In the genomic region with DNA sequence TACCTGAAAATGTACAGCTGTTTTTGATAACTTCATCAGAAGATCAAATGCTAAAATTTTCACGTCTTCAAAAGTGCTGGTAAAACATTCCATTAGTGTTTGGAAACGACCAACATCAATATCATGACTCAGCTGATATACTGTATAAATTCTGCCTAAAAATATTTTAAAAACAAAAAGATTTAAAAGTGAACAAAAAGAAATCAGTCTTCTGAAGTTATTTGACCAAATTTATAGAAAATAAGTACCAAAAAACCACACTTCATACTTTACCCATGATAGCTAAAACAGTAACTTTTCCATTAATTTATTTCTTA, we compare ENCODE assay signal across 19 cellular contexts. TPM values are rescaled to one million over a fixed set of nuclear protein-coding genes. Genes with fewer than 3 reads are reported as not detected.
DNase-seq lines count a peak whose midpoint lies in the region; ATAC-seq, FAIRE-seq and TF ChIP-seq lines count a peak whose summit lies in the region.
"Had no signal": no experiment of that assay in that cellular context is flagged by ENCODE, and none has a peak within 500 bp of the region (broad histone marks: within the 10 kb centered on the region; RNA-seq: fewer than 3 reads in every experiment).

No MANE protein-coding gene starts in this region.

- CTCF ChIA-PET in IMR-90 (lab: Yijun Ruan, JAX): interaction anchor here (1.2 kb wide), 1 partner anchor 17 kb away, joined by 3 read pairs; no protein-coding TSS in a partner anchor

- peaks cover 29% of the 10 kb centered on the region for H3K4me1 Mint-ChIP-seq in activated naive CD4-positive, alpha-beta T cell treated with anti-CD3 and anti-CD28 coated beads, Interleukin-2, amount 50 U/mL, for 24 hours
- H3K4me1 Mint-ChIP-seq in activated T-helper 1 cell treated with anti-CD3 and anti-CD28 coated beads, Interleukin-12 subunit alpha, Interleukin-12 subunit beta, Interleukin-2, Interleukin-4 antibody, amounts not matched to agents 30 ng/mL and 10 ng/mL and 1 ng/mL, durations not matched to agents 14 hours and 24 hours and 36 hours (ENCODE audit: low read depth): peaks cover 73% of the 10 kb centered on the region

- in situ Hi-C loops in IMR-90 (cut with MboI; ENCODE audit: low sequenced_read_pairs): loop anchor here (25.0 kb wide), 1 partner anchor 723 kb away; no protein-coding TSS in a partner anchor
- in situ Hi-C loops in GM23248 (cut with MboI): no loop called here

- no peak overlapping the region for H2BK20ac ChIP-seq in IMR-90 (ENCODE audit: low read depth, low read length)

- H3K9me3 Mint-ChIP-seq in activated naive CD4-positive, alpha-beta T cell treated with anti-CD3 and anti-CD28 coated beads, Interleukin-2, amount 50 U/mL, for 24 hours: no peaks in the 10 kb centered on the region
- H3K9me3 Mint-ChIP-seq in activated T-helper 1 cell treated with anti-CD3 and anti-CD28 coated beads, Interleukin-12 subunit alpha, Interleukin-12 subunit beta, Interleukin-2, Interleukin-4 antibody, amounts not matched to agents 30 ng/mL and 10 ng/mL and 1 ng/mL, durations not matched to agents 14 hours and 24 hours and 36 hours: no peaks in the 10 kb centered on the region

- H3K4me3 ChIP-seq in IMR-90 (ENCODE audit: insufficient read depth, low read depth, low read length): no peak overlapping the region
- H3K4me3 ChIP-seq in GM23248: no peak overlapping the region
- H3K4me3 ChIP-seq in lower lobe of right lung: no peak overlapping the region
- H3K4me3 ChIP-seq: PC-9 had no signal

- dilution Hi-C loops in IMR-90 (cut with HindIII; ENCODE audit: low sequenced_read_pairs, unreplicated experiment): no loop called here

- H2AFZ ChIP-seq in IMR-90 (replicated peaks; ENCODE audit: low read length, poor library complexity) (no peak overlapping the region), GM23248 (no peak overlapping the region)
- H2AFZ ChIP-seq: PC-9 had no signal

- H3K4me3 Mint-ChIP-seq in activated naive CD4-positive, alpha-beta T cell treated with anti-CD3 and anti-CD28 coated beads, Interleukin-2, amount 50 U/mL, for 24 hours: no peak overlapping the region
- peak overlapping the region; percentile 41 for H3K4me3 Mint-ChIP-seq in activated T-helper 1 cell treated with anti-CD3 and anti-CD28 coated beads, Interleukin-12 subunit alpha, Interleukin-12 subunit beta, Interleukin-2, Interleukin-4 antibody, amounts not matched to agents 30 ng/mL and 10 ng/mL and 1 ng/mL, durations not matched to agents 14 hours and 24 hours and 36 hours

- no peak overlapping the region for H3K18ac ChIP-seq in IMR-90 (ENCODE audit: low read depth, low read length)

- BruUV-seq in IMR-90 (replicated peaks; lab: Mats Ljungman, UMichigan): no TSS peak

- no peak overlapping the region for H3K56ac ChIP-seq in IMR-90 (ENCODE audit: extremely low read depth, insufficient read depth, low read length)

- H3K4me1 ChIP-seq in IMR-90 (ENCODE audit: control insufficient read depth, insufficient read depth, low read length): no peaks in the 10 kb centered on the region
- H3K4me1 ChIP-seq in GM23248 (ENCODE audit: insufficient read depth): no peaks in the 10 kb centered on the region
- H3K4me1 ChIP-seq in lower lobe of right lung: no peaks in the 10 kb centered on the region
- H3K4me1 ChIP-seq: BE2C had no signal

- H3K9me2 ChIP-seq in GM23248 (ENCODE audit: insufficient read depth): no peaks in the 10 kb centered on the region

- intact Hi-C loops in IMR-90 (cut with micrococcal nuclease): no loop called here
- intact Hi-C loops in activated T-helper 1 cell treated with anti-CD3 and anti-CD28 coated beads, Interleukin-12 subunit alpha, Interleukin-12 subunit beta, Interleukin-2, Interleukin-4 antibody, amounts not matched to agents 30 ng/mL and 10 ng/mL and 1 ng/mL, durations not matched to agents 14 hours and 24 hours and 36 hours (cut with micrococcal nuclease): no loop called here
- intact Hi-C loops in lower lobe of right lung (cut with DNase I): no loop called here

- no peaks in the 10 kb centered on the region for H3K27me3 ChIP-seq in IMR-90 (ENCODE audit: control insufficient read depth, insufficient read depth, low read length)
- H3K27me3 ChIP-seq in GM23248 (replicated peaks; ENCODE audit: insufficient read depth): no peaks in the 10 kb centered on the region
- no peaks in the 10 kb centered on the region for H3K27me3 ChIP-seq in lower lobe of right lung (ENCODE audit: low read depth)
- H3K27me3 ChIP-seq: BE2C had no signal

- H3K23ac ChIP-seq in IMR-90 (ENCODE audit: low read depth, low read length): no peak overlapping the region

- H3K27ac Mint-ChIP-seq in activated naive CD4-positive, alpha-beta T cell treated with anti-CD3 and anti-CD28 coated beads, Interleukin-2, amount 50 U/mL, for 24 hours: peak overlapping the region; percentile 91
- H3K27ac Mint-ChIP-seq in activated T-helper 1 cell treated with anti-CD3 and anti-CD28 coated beads, Interleukin-12 subunit alpha, Interleukin-12 subunit beta, Interleukin-2, Interleukin-4 antibody, amounts not matched to agents 30 ng/mL and 10 ng/mL and 1 ng/mL, durations not matched to agents 14 hours and 24 hours and 36 hours: peak overlapping the region; percentile 94

- H2AK5ac ChIP-seq in IMR-90 (ENCODE audit: low read depth, low read length): no peak overlapping the region

- peaks cover 28% of the 10 kb centered on the region for H3K36me3 Mint-ChIP-seq in activated naive CD4-positive, alpha-beta T cell treated with anti-CD3 and anti-CD28 coated beads, Interleukin-2, amount 50 U/mL, for 24 hours
- peaks cover 37% of the 10 kb centered on the region for H3K36me3 Mint-ChIP-seq in activated T-helper 1 cell treated with anti-CD3 and anti-CD28 coated beads, Interleukin-12 subunit alpha, Interleukin-12 subunit beta, Interleukin-2, Interleukin-4 antibody, amounts not matched to agents 30 ng/mL and 10 ng/mL and 1 ng/mL, durations not matched to agents 14 hours and 24 hours and 36 hours (ENCODE audit: low read depth)

- no peak for TF ChIP-seq RAD21 in IMR-90 (IDR thresholded peaks at IDR 0.05; ENCODE audit: low read length)

- no peaks in the 10 kb centered on the region for H3K79me2 ChIP-seq in GM23248 (ENCODE audit: insufficient read depth)

- no peak for DNase-seq in activated naive CD4-positive, alpha-beta T cell treated with anti-CD3 and anti-CD28 coated beads, Interleukin-2, amount 50 U/mL, for 16 hours
- DNase-seq in IMR-90: no peak
- no peak for DNase-seq in activated T-helper 1 cell treated with anti-CD3 and anti-CD28 coated beads, Interleukin-12 subunit alpha, Interleukin-12 subunit beta, Interleukin-2, Interleukin-4 antibody, amounts not matched to agents 30 ng/mL and 10 ng/mL and 1 ng/mL, durations not matched to agents 14 hours and 24 hours and 36 hours (ENCODE audit: low spot score)
- no peak for DNase-seq in GM23248
- DNase-seq in epidermal melanocyte (ENCODE audit: insufficient read length, low spot score): no peak
- DNase-seq in lower lobe of right lung: no peak
- DNase-seq: BE2C; H7; KG1; NCI-H1092 treated with DMSO at 0.1 percent for 48 hours; NCI-H1694; NCI-H2107; NCI-H226; NCI-H526 treated with DMSO at 0.1 percent for 48 hours; NK-92 treated with Interleukin-12 subunit alpha and Interleukin-12 subunit beta, amount 100 ng/mL, for 24 hours; PC-9 had no signal

- H2BK120ac ChIP-seq in IMR-90 (ENCODE audit: low read depth, low read length): no peak overlapping the region

- POLR2A ChIA-PET in IMR-90 (lab: Charles Lee; ENCODE audit: unreplicated experiment): no interaction called here

- no peak overlapping the region for H2BK5ac ChIP-seq in IMR-90 (ENCODE audit: low read depth, low read length, poor library complexity, severe bottlenecking)

- WGBS in IMR-90 (ENCODE audit: extremely low coverage in 2 of 2, insufficient read length in 1 of 2), 2 experiments: no CpG with 5 or more reads among the region's 2 CpGs
- WGBS in GM23248 (ENCODE audit: low coverage in 1 of 2, low lambda C conversion rate in 2 of 2, missing lambda C conversion rate in 2 of 2), 2 experiments: 58 to 61% methylated on average over 2 of the region's 2 CpGs

- H3K9ac ChIP-seq in IMR-90 (ENCODE audit: low read depth, low read length) (no peak overlapping the region), GM23248 (no peak overlapping the region)

- H4K20me1 ChIP-seq in IMR-90 (ENCODE audit: insufficient read depth, low read length): no peaks in the 10 kb centered on the region
- H4K20me1 ChIP-seq in GM23248 (ENCODE audit: insufficient read depth): no peaks in the 10 kb centered on the region

- TF ChIP-seq CTCF in IMR-90 (conservative IDR thresholded peaks at IDR 0.05; ENCODE audit: low read depth, low read length) (no peak), lower lobe of right lung (IDR thresholded peaks at IDR 0.05) (no peak)

- H4K8ac ChIP-seq in IMR-90 (ENCODE audit: low read depth in 2 of 2, low read length in 2 of 2): no peak overlapping the region

- H3K27ac ChIP-seq in IMR-90 (ENCODE audit: insufficient read depth, low read length) (no peak overlapping the region), GM23248 (no peak overlapping the region), lower lobe of right lung (no peak overlapping the region)
- H3K27ac ChIP-seq: HL-60, PC-9 had no signal

- no peak for ATAC-seq in IMR-90 (ENCODE audit: low read depth)
- no peak for ATAC-seq in lower lobe of right lung

- no peaks in the 10 kb centered on the region for H3K9me3 ChIP-seq in IMR-90 (ENCODE audit: control insufficient read depth, insufficient read depth, low read length)
- H3K9me3 ChIP-seq in GM23248 (ENCODE audit: low read depth): no peaks in the 10 kb centered on the region
- H3K9me3 ChIP-seq in lower lobe of right lung: no peaks in the 10 kb centered on the region
- H3K9me3 ChIP-seq: BE2C had no signal

- TF ChIP-seq POLR2A in IMR-90 (IDR thresholded peaks at IDR 0.05; ENCODE audit: low read depth, low read length): no peak

- H3K36me3 ChIP-seq in IMR-90 (ENCODE audit: control insufficient read depth, insufficient read depth, low read length) (peaks cover 10% of the 10 kb centered on the region), GM23248 (ENCODE audit: low read depth) (peaks cover 12% of the 10 kb centered on the region; the same call in 1 of the 2 replicates), lower lobe of right lung (peaks cover 67% of the 10 kb centered on the region)

- no peak overlapping the region for H3K4ac ChIP-seq in IMR-90 (ENCODE audit: low read depth, low read length)

- no peaks in the 10 kb centered on the region; the same call in 1 of the 2 replicates for H3K9me1 ChIP-seq in IMR-90 (ENCODE audit: insufficient read depth, low read length)

- no peak overlapping the region for H3K14ac ChIP-seq in IMR-90 (replicated peaks; ENCODE audit: low read depth, low read length)

- H4K5ac ChIP-seq in IMR-90 (ENCODE audit: low read depth, low read length): no peak overlapping the region

- H3K79me1 ChIP-seq in IMR-90 (ENCODE audit: low read depth in 1 of 2, low read length in 2 of 2): 0 out of 4 replicates have a peak, but pooled peaks cover 0 to 3% of the 10 kb centered on the region in 2 experiments

- H3K4me2 ChIP-seq in IMR-90 (ENCODE audit: low read depth, low read length) (no peak overlapping the region), GM23248 (ENCODE audit: unreplicated experiment) (no peak overlapping the region)
- H3K4me2 ChIP-seq: PC-9 had no signal

- no peak overlapping the region for H2BK15ac ChIP-seq in IMR-90 (ENCODE audit: low read depth, low read length)

- no peaks in the 10 kb centered on the region for H3K27me3 Mint-ChIP-seq in activated naive CD4-positive, alpha-beta T cell treated with anti-CD3 and anti-CD28 coated beads, Interleukin-2, amount 50 U/mL, for 24 hours
- H3K27me3 Mint-ChIP-seq in activated T-helper 1 cell treated with anti-CD3 and anti-CD28 coated beads, Interleukin-12 subunit alpha, Interleukin-12 subunit beta, Interleukin-2, Interleukin-4 antibody, amounts not matched to agents 30 ng/mL and 10 ng/mL and 1 ng/mL, durations not matched to agents 14 hours and 24 hours and 36 hours (ENCODE audit: insufficient read depth): no peaks in the 10 kb centered on the region

- no peak overlapping the region for H4K91ac ChIP-seq in IMR-90 (ENCODE audit: insufficient read depth, low read depth, low read length)

- FAIRE-seq in islet of Langerhans (lab: Jason Lieb, UNC): peak; percentile 9

- H2AK9ac ChIP-seq in IMR-90 (replicated peaks; ENCODE audit: low read depth, low read length, poor library complexity): no peak overlapping the region

- H3F3A ChIP-seq in GM23248 (ENCODE audit: insufficient read depth): no peaks in the 10 kb centered on the region

RNA-seq across cellular contexts. Expression of a gene that starts 35.6 kb away (rescaled TPM):
- 21.3 and 22.8 TPM in 2 replicates for total RNA-seq in IMR-90 (2012; rRNA removed)
- 10.5 and 13.5 TPM in 2 replicates for polyA plus RNA-seq in IMR-90 (2012; rRNA removed)
- polyA plus RNA-seq in IMR-90 (2012; cell fraction: cytosol; rRNA removed): 4.3 and 6.3 TPM in 2 replicates
- 9.6 and 26.5 TPM in 2 replicates for polyA plus RNA-seq in IMR-90 (2012; cell fraction: nucleus; rRNA removed; ENCODE audit: low replicate concordance)
- total RNA-seq in activated T-helper 1 cell treated with anti-CD3 and anti-CD28 coated beads, Interleukin-12 subunit alpha, Interleukin-12 subunit beta, Interleukin-2, Interleukin-4 antibody, amounts not matched to agents 30 ng/mL and 10 ng/mL and 1 ng/mL, durations not matched to agents 14 hours and 24 hours and 36 hours: 49.8 and 51.7 TPM in 2 replicates
- 15.2 and 15.8 TPM in 2 replicates for total RNA-seq in GM23248 (2014; rRNA removed; shearing (Covaris generic))
- 11.0 and 14.1 TPM in 2 replicates for polyA plus RNA-seq in GM23248 (2016; fragmentation: Nextera tagmentation; extraction: Ambion mirVana)
- total RNA-seq in lower lobe of right lung: 41.2 TPM
